7 cellular contexts compared by ENCODE assay signal in genomic region chr5:32172908-32173393, GRCh38. TPM values are rescaled to one million over a fixed set of nuclear protein-coding genes. Genes with fewer than 3 reads are reported as not detected.
DNase-seq lines count a peak whose midpoint lies in the region; ATAC-seq and TF ChIP-seq lines count a peak whose summit lies in the region.

No MANE protein-coding gene starts in this region.

- intact Hi-C loops in esophagus muscularis mucosa (cut with DNase I), result loop anchor here (5.0 kb wide), 2 partner anchors 49 to 139 kb away; partner anchors contain the start of gene MTMR12

- H2AFZ ChIP-seq in parathyroid adenoma, result peak overlapping the region; percentile 100

- TF ChIP-seq POLR2A in esophagus muscularis mucosa (IDR thresholded peaks at IDR 0.05; ENCODE audit: low read depth), result no peak

- H3K27me3 ChIP-seq in esophagus muscularis mucosa (no peaks in the 10 kb centered on the region), parathyroid adenoma (ENCODE audit: control insufficient read depth, insufficient read depth, low read length) (no peaks in the 10 kb centered on the region)

- no peaks in the 10 kb centered on the region for H3K9me3 ChIP-seq in esophagus muscularis mucosa
- H3K9me3 ChIP-seq in parathyroid adenoma (ENCODE audit: control insufficient read depth, low read length), result no peaks in the 10 kb centered on the region

- H3K4me2 ChIP-seq in parathyroid adenoma (ENCODE audit: low read length), result peak overlapping the region; percentile 87

- H3K9ac ChIP-seq in parathyroid adenoma, result peak overlapping the region; percentile 15

- peaks cover 31% of the 10 kb centered on the region for H3K79me2 ChIP-seq in parathyroid adenoma

- TF ChIP-seq EP300 in esophagus muscularis mucosa (IDR thresholded peaks at IDR 0.05), result no peak

- POLR2A ChIA-PET in RWPE1 (lab: Yijun Ruan, JAX; ENCODE audit: low non-redundant PET), result interaction anchor here (0.6 kb wide), 1 partner anchor 39 kb away, joined by 3 read pairs; no protein-coding TSS in a partner anchor

- no peak for ATAC-seq in HG03457 (IDR thresholded peaks at IDR 0.05; ENCODE audit: unreplicated experiment)

- H3K27ac ChIP-seq in RWPE1, result peak overlapping the region; percentile 95
- H3K27ac ChIP-seq in esophagus muscularis mucosa (replicated peaks in 1 of 4), result peak overlapping the region; percentile 96 to 100 (median 98)
- peak overlapping the region; percentile 97 for H3K27ac ChIP-seq in parathyroid adenoma

- H3K4me3 ChIP-seq in esophagus muscularis mucosa (peak overlapping the region; percentile 67 to 97 (median 82)), parathyroid adenoma (ENCODE audit: low read depth, low read length) (peak overlapping the region; percentile 79)

- 0% methylated on average over 9 of the region's 9 CpGs for WGBS in esophagus muscularis mucosa

- DNase-seq in GM20000 (ENCODE audit: low spot score) (peak; percentile 42), RWPE1 (ENCODE audit: low spot score) (no peak), esophagus muscularis mucosa (ENCODE audit: extremely low spot score) (no peak), NCI-H146 (lab: John Stamatoyannopoulos, UW) (no peak), T-helper 9 cell (no peak)

- H3K4me1 ChIP-seq in esophagus muscularis mucosa (peaks cover 31 to 59% (median 56%) of the 10 kb centered on the region in 4 donors), parathyroid adenoma (no peaks in the 10 kb centered on the region)

- H3K36me3 ChIP-seq in esophagus muscularis mucosa, result peaks cover 0 to 31% (median 13%) of the 10 kb centered on the region in 4 donors
- no peaks in the 10 kb centered on the region for H3K36me3 ChIP-seq in parathyroid adenoma (ENCODE audit: control insufficient read depth, insufficient read depth, low read length)

- TF ChIP-seq CTCF in GM20000 (IDR thresholded peaks at IDR 0.05; ENCODE audit: extremely low read depth, missing control alignments), result no peak
- TF ChIP-seq CTCF in RWPE1 (conservative IDR thresholded peaks at IDR 0.05; ENCODE audit: low read depth), result no peak
- TF ChIP-seq CTCF in esophagus muscularis mucosa (IDR thresholded peaks at IDR 0.05), result no peak
- no peak for TF ChIP-seq CTCF in parathyroid adenoma (IDR thresholded peaks at IDR 0.05)

- CTCF ChIA-PET in RWPE1 (lab: Yijun Ruan, JAX), result interaction anchor here (0.6 to 0.9 kb wide), 3 partner anchors 21 to 536 kb away, joined by 3 to 8 read pairs (median 4); no protein-coding TSS in a partner anchor

RNA-seq across cellular contexts. Expression of gene GOLPH3, which starts 1.2 kb away (rescaled TPM):
- total RNA-seq in esophagus muscularis mucosa, result 100 to 1,000 TPM; 149 to 277 (median 187) TPM
